In the genomic region with DNA sequence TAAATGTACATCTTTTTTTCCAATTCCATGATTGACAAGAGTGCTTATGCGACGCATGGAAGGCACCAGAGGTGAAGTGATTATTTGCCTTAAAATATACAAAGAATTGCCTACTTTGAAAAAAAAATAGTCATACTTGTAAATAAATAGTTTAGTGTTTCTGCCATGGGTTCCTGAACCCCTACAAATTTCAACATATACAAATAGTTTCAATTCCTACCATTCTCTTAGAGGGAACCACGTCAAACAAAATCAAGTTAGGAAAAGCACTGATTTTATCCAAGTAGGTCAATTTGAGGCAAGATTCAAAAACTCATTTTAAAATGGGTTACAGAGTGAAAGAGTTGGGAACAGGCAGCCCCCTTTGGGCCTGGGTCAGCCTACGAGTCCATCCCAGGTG, we compare ENCODE assay signal across 19 cellular contexts. TPM values are rescaled to one million over a fixed set of nuclear protein-coding genes. Genes with fewer than 3 reads are reported as not detected.
DNase-seq lines count a peak whose midpoint lies in the region; ATAC-seq and TF ChIP-seq lines count a peak whose summit lies in the region.
"Had no signal": no experiment of that assay in that cellular context is flagged by ENCODE, and none has a peak within 500 bp of the region (broad histone marks: within the 10 kb centered on the region; RNA-seq: fewer than 3 reads in every experiment).

No MANE protein-coding gene starts in this region.

- peaks cover 0 to 2% (median 0%) of the 10 kb centered on the region in 7 donors for H3K9me3 Mint-ChIP-seq in CD14-positive monocyte
- H3K9me3 Mint-ChIP-seq in endodermal cell, result peaks cover 6% of the 10 kb centered on the region
- H3K9me3 Mint-ChIP-seq: CD4-positive, CD25-positive, alpha-beta regulatory T cell; H9 had no signal

- H3K9ac ChIP-seq in adipocyte (ENCODE audit: low read length), result no peak overlapping the region
- H3K9ac ChIP-seq in endodermal cell (ENCODE audit: extremely low read depth, low read length, poor library complexity, severe bottlenecking), result no peak overlapping the region
- H3K9ac ChIP-seq in mesendoderm (ENCODE audit: low read length), result peak overlapping the region; percentile 42

- peaks cover 30% of the 10 kb centered on the region for H3K4me1 Mint-ChIP-seq in CD14-positive monocyte
- peaks cover 64% of the 10 kb centered on the region for H3K4me1 Mint-ChIP-seq in endodermal cell
- H3K4me1 Mint-ChIP-seq: CD4-positive, CD25-positive, alpha-beta regulatory T cell had no signal

- 61 to 95% methylated on average over 2 of the region's 4 CpGs for WGBS in endodermal cell (ENCODE audit: insufficient coverage in 1 of 2, insufficient read length in 1 of 2), 2 experiments
- WGBS in mesendoderm (ENCODE audit: extremely low coverage, insufficient coverage, low lambda C conversion rate), result no CpG with 5 or more reads among the region's 4 CpGs
- 90 to 94% methylated on average over 4 of the region's 4 CpGs for WGBS in sigmoid colon, 2 donors

- no peak for TF ChIP-seq POLR2A in sigmoid colon (IDR thresholded peaks at IDR 0.05)

- no peak overlapping the region for H4K8ac ChIP-seq in mesendoderm (ENCODE audit: low read depth, low read length)

- H3K27me3 Mint-ChIP-seq in CD14-positive monocyte (ENCODE audit: low read depth in 3 of 3) (no peaks in the 10 kb centered on the region), endodermal cell (ENCODE audit: insufficient read depth) (no peaks in the 10 kb centered on the region)
- H3K27me3 Mint-ChIP-seq: CD4-positive, CD25-positive, alpha-beta regulatory T cell had no signal

- no peaks in the 10 kb centered on the region for H3K79me1 ChIP-seq in mesendoderm (ENCODE audit: low read length)

- no peak overlapping the region for H2BK120ac ChIP-seq in mesendoderm (ENCODE audit: low read depth, low read length)

- H3K27ac ChIP-seq in endodermal cell (ENCODE audit: low read depth, low read length) (no peak overlapping the region), mesendoderm (ENCODE audit: low read depth, low read length) (peak overlapping the region; percentile 57), sigmoid colon (no peak overlapping the region)
- H3K27ac ChIP-seq: A549 had no signal

- H3K36me3 ChIP-seq in adipocyte (ENCODE audit: control insufficient read depth, insufficient read depth, low read length, severe bottlenecking), result peaks cover 37% of the 10 kb centered on the region
- peaks cover 59% of the 10 kb centered on the region for H3K36me3 ChIP-seq in endodermal cell (ENCODE audit: control insufficient read depth, insufficient read depth, low read length)
- H3K36me3 ChIP-seq in mesendoderm (ENCODE audit: control insufficient read depth, insufficient read depth, low read length), result peaks cover 8% of the 10 kb centered on the region
- peaks cover 0 to 36% (median 6%) of the 10 kb centered on the region in 4 donors for H3K36me3 ChIP-seq in sigmoid colon

- peaks cover 57 to 86% of the 10 kb centered on the region in 2 donors for H3K36me3 Mint-ChIP-seq in CD14-positive monocyte
- peaks cover 45% of the 10 kb centered on the region for H3K36me3 Mint-ChIP-seq in endodermal cell (ENCODE audit: low read depth)

- H3K18ac ChIP-seq in mesendoderm (ENCODE audit: low read length), result peak overlapping the region; percentile 65

- H3K27me3 ChIP-seq in adipocyte (replicated peaks; ENCODE audit: control insufficient read depth, insufficient read depth, low read length), result no peaks in the 10 kb centered on the region
- H3K27me3 ChIP-seq in endodermal cell (ENCODE audit: control insufficient read depth, insufficient read depth, low read length, poor library complexity, severe bottlenecking), result no peaks in the 10 kb centered on the region
- H3K27me3 ChIP-seq in mesendoderm (ENCODE audit: insufficient read depth, low read length, poor library complexity), result no peaks in the 10 kb centered on the region
- no peaks in the 10 kb centered on the region for H3K27me3 ChIP-seq in sigmoid colon

- ATAC-seq in HG02588 (IDR thresholded peaks at IDR 0.05; ENCODE audit: unreplicated experiment) (no peak), Right ventricle myocardium superior (ENCODE audit: poor library complexity) (no peak)
- ATAC-seq: A549 had no signal

- H2BK5ac ChIP-seq in mesendoderm (ENCODE audit: low read length), result peak overlapping the region; percentile 62

- H4K5ac ChIP-seq in mesendoderm (ENCODE audit: low read length), result no peak overlapping the region

- H3K27ac Mint-ChIP-seq in CD14-positive monocyte, result peak overlapping the region in 4 of 7 donors; percentile 23 to 75 (median 42)
- H3K27ac Mint-ChIP-seq in endodermal cell, result peak overlapping the region; percentile 94

- H3K56ac ChIP-seq in mesendoderm (ENCODE audit: low read length), result peak overlapping the region; percentile 44

- no peak for DNase-seq in CD14-positive monocyte (ENCODE audit: low spot score)
- DNase-seq in adipocyte (ENCODE audit: low read depth), result peak; percentile 64
- no peak for DNase-seq in endodermal cell
- no peak for DNase-seq in mesendoderm
- DNase-seq in sigmoid colon, result no peak
- DNase-seq in Right ventricle myocardium superior, result no peak
- DNase-seq in nucleus accumbens (lab: John Stamatoyannopoulos, UW), result no peak
- DNase-seq: CD4-positive, CD25-positive, alpha-beta regulatory T cell; GF-D8; H9; KBM-7; NCI-H1694 treated with DMSO at 0.1 percent for 48 hours; NCI-H2107; NCI-H2227 treated with DMSO at 0.1 percent for 48 hours; NCI-H510A treated with DMSO at 0.1 percent for 48 hours; NCI-H82; RPMI8226 had no signal

- H2AK5ac ChIP-seq in mesendoderm (ENCODE audit: low read length), result no peak overlapping the region

- no peak overlapping the region for H3K4ac ChIP-seq in mesendoderm (ENCODE audit: low read depth, low read length)

- no peak overlapping the region for H3K4me3 ChIP-seq in adipocyte (ENCODE audit: low read length)
- H3K4me3 ChIP-seq in endodermal cell (ENCODE audit: low read length), result no peak overlapping the region
- no peak overlapping the region for H3K4me3 ChIP-seq in mesendoderm (ENCODE audit: low read length)
- H3K4me3 ChIP-seq in sigmoid colon, result no peak overlapping the region
- H3K4me3 ChIP-seq: A549 had no signal

- H3K9me3 ChIP-seq in adipocyte (ENCODE audit: control insufficient read depth, low read length) (no peaks in the 10 kb centered on the region), endodermal cell (ENCODE audit: control insufficient read depth, low read length) (peaks cover 15% of the 10 kb centered on the region), sigmoid colon (no peaks in the 10 kb centered on the region)
- H3K9me3 ChIP-seq: A549 had no signal

- no peak overlapping the region for H3K4me2 ChIP-seq in mesendoderm (ENCODE audit: low read length)
- H3K4me2 ChIP-seq: A549 had no signal

- intact Hi-C loops in CD14-positive monocyte (cut with micrococcal nuclease) (no loop called here), sigmoid colon (cut with DNase I) (no loop called here), Right ventricle myocardium superior (cut with DNase I) (no loop called here)

- no peaks in the 10 kb centered on the region for H3K79me2 ChIP-seq in mesendoderm (ENCODE audit: control insufficient read depth, insufficient read depth, low read length)

- TF ChIP-seq EP300 in sigmoid colon (IDR thresholded peaks at IDR 0.05), result no peak

- H3K23ac ChIP-seq in mesendoderm (ENCODE audit: low read length), result no peak overlapping the region

- no peak for TF ChIP-seq CTCF in CD14-positive monocyte (IDR thresholded peaks at IDR 0.05)
- no peak for TF ChIP-seq CTCF in endodermal cell (conservative IDR thresholded peaks at IDR 0.05)
- no peak for TF ChIP-seq CTCF in sigmoid colon (IDR thresholded peaks at IDR 0.05)

- H3K4me3 Mint-ChIP-seq in CD14-positive monocyte (no peak overlapping the region), endodermal cell (peak overlapping the region; percentile 26)
- H3K4me3 Mint-ChIP-seq: CD4-positive, CD25-positive, alpha-beta regulatory T cell had no signal

- no peak overlapping the region for H2BK15ac ChIP-seq in mesendoderm (replicated peaks; ENCODE audit: low read depth)

- H3K4me1 ChIP-seq in adipocyte (ENCODE audit: control insufficient read depth, insufficient read depth, low read length), result peaks cover 57% of the 10 kb centered on the region
- H3K4me1 ChIP-seq in endodermal cell (ENCODE audit: control insufficient read depth, insufficient read depth, low read length), result peaks cover 46% of the 10 kb centered on the region
- H3K4me1 ChIP-seq in mesendoderm (ENCODE audit: control insufficient read depth, low read depth, low read length), result peaks cover 18% of the 10 kb centered on the region
- H3K4me1 ChIP-seq in sigmoid colon, result peaks cover 0 to 16% (median 13%) of the 10 kb centered on the region in 4 donors

RNA-seq across cellular contexts. Expression of a gene that starts 11.7 kb away (rescaled TPM):
- 100 to 1,000 TPM; 126 to 131 TPM for polyA plus RNA-seq in CD14-positive monocyte
- total RNA-seq in endodermal cell, result 10 to 100 TPM; 44.2 to 48.5 TPM
- polyA plus RNA-seq in endodermal cell (2013, experiment 1 of 2), result 66.9 TPM
- polyA plus RNA-seq in endodermal cell (2013, experiment 2 of 2), result 60.5 TPM
- polyA plus RNA-seq in mesendoderm (2013, experiment 1 of 2), result 49.4 TPM
- 49.0 TPM for polyA plus RNA-seq in mesendoderm (2013, experiment 2 of 2)
- total RNA-seq in sigmoid colon, result 10 to 100 TPM; 12.5 to 18.8 (median 17.3) TPM
- 10 to 100 TPM in 2 of 3 donors, 1 to 10 TPM in 1; 8.6 to 15.5 (median 10.2) TPM for polyA plus RNA-seq in sigmoid colon
- 10.1 TPM for total RNA-seq in Right ventricle myocardium superior

RNA-seq across cellular contexts. Expression of a gene that starts 36.9 kb away (rescaled TPM):
- polyA plus RNA-seq in CD14-positive monocyte (10 to 100 TPM; 39.1 to 41.6 TPM), sigmoid colon (not detected)
- total RNA-seq in endodermal cell (not detected), sigmoid colon (under 1 TPM in 1 of 4 donors, not detected in 3; 0.33 TPM), Right ventricle myocardium superior (0.46 TPM)
- polyA plus RNA-seq in endodermal cell (2013, experiment 1 of 2), result not detected
- polyA plus RNA-seq in endodermal cell (2013, experiment 2 of 2), result not detected
- polyA plus RNA-seq in mesendoderm (2013, experiment 1 of 2), result not detected
- not detected for polyA plus RNA-seq in mesendoderm (2013, experiment 2 of 2)
- total RNA-seq: H9 had no signal
- polyA plus RNA-seq: CD4-positive, CD25-positive, alpha-beta regulatory T cell had no signal

RNA-seq across cellular contexts. Expression of a gene that starts 49.9 kb away (rescaled TPM):
- 1 to 10 TPM; 1.6 to 2.5 TPM for polyA plus RNA-seq in CD14-positive monocyte
- 1 to 10 TPM; 3.8 to 5.3 TPM for total RNA-seq in endodermal cell
- polyA plus RNA-seq in endodermal cell (2013, experiment 1 of 2), result 4.9 TPM
- 3.4 TPM for polyA plus RNA-seq in endodermal cell (2013, experiment 2 of 2)
- polyA plus RNA-seq in mesendoderm (2013, experiment 1 of 2), result 0.53 TPM
- 0.46 TPM for polyA plus RNA-seq in mesendoderm (2013, experiment 2 of 2)
- 1 to 10 TPM in 3 of 4 donors, under 1 TPM in 1; 0.71 to 3.0 (median 1.6) TPM for total RNA-seq in sigmoid colon
- under 1 TPM in 1 of 3 donors, not detected in 2; 0.85 TPM for polyA plus RNA-seq in sigmoid colon
- total RNA-seq in Right ventricle myocardium superior, result 1.3 TPM
